26 cellular contexts compared by ENCODE assay signal in genomic region chr17:46896991-46897390, GRCh38. TPM values are rescaled to one million over a fixed set of nuclear protein-coding genes. Genes with fewer than 3 reads are reported as not detected.
"Had no signal": no experiment of that assay in that cellular context is flagged by ENCODE, and none has a peak within 500 bp of the region (broad histone marks: within the 10 kb centered on the region; RNA-seq: fewer than 3 reads in every experiment).

No MANE protein-coding gene starts in this region.

- ATAC-seq: HepG2, Panc1, PC-3, SK-N-SH treated with all-trans-retinoic acid at 6 μM for 48 hours had no signal

- DNase-seq: IMR-90; Karpas-422; KG1; MG63; NCI-H1092; NCI-H1105 treated with DMSO at 0.1 percent for 48 hours; NCI-H1417 treated with DMSO at 0.1 percent for 48 hours; NCI-H146; NCI-H1694 treated with DMSO at 0.1 percent for 48 hours; NCI-H1930; NCI-H2081; NCI-H2107; NCI-H2227 treated with DMSO at 0.1 percent for 48 hours; NCI-H524; NCI-H526 treated with DMSO at 0.1 percent for 48 hours; NCI-H748 treated with DMSO at 0.1 percent for 48 hours; NK-92 treated with Interleukin-12 subunit alpha and Interleukin-12 subunit beta, amount 100 ng/mL, for 24 hours; PC-3; SHP77; SJCRH30 had no signal

RNA-seq across cellular contexts. Expression of gene WNT9B, which starts 45.6 kb away (rescaled TPM):
- total RNA-seq: HepG2, HT1080, IMR-90, NCI-H460, OCI-LY7, PC-3, SJCRH30 had no signal
